Comparison of ENCODE assay signal across 8 cellular contexts in the genomic region with DNA sequence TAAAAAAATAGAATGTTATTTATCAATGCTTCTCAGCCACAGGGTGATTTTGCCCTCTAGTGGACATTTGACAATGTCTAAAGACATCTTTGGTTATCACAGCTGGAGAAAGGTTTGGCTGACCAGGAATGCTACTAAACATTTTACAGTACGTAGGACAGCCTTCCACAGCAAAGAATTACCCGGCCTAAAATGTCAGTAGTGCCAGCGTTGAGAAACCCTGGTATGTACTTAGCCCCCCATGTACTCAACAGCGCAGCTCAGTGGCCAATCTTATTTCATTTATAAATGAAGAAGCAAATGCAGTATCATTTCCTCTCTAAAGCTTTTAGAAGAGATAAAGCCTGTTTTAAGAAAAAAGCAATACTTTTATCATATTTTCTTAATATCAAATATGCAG. TPM values are rescaled to one million over a fixed set of nuclear protein-coding genes. Genes with fewer than 3 reads are reported as not detected.
A peak's percentile ranks its signal among the peaks of the same experiment; 100 is the strongest.
DNase-seq lines count a peak whose midpoint lies in the region; ATAC-seq, FAIRE-seq and TF ChIP-seq lines count a peak whose summit lies in the region.

No MANE protein-coding gene starts in this region.

- peak in 1 of 2 donors; percentile 31 for ATAC-seq in right cardiac atrium
- ATAC-seq in HG03439 (IDR thresholded peaks at IDR 0.05; ENCODE audit: unreplicated experiment) = no peak
- no peak for ATAC-seq in HG03571 (IDR thresholded peaks at IDR 0.05; ENCODE audit: unreplicated experiment)

- peaks cover 3% of the 10 kb centered on the region for H3K36me3 Mint-ChIP-seq in activated naive CD8-positive, alpha-beta T cell

- no peak overlapping the region for H3K4me3 ChIP-seq in right cardiac atrium (ENCODE audit: low read length)

- intact Hi-C loops in right cardiac atrium (cut with DNase I) = loop anchor here in 3 of 4 donors (10.0 kb wide), 3 partner anchors 54 to 676 kb away; no protein-coding TSS in a partner anchor

- peak overlapping the region; percentile 35 for H3K27ac Mint-ChIP-seq in activated naive CD8-positive, alpha-beta T cell

- no peaks in the 10 kb centered on the region for H3K27me3 ChIP-seq in right cardiac atrium (ENCODE audit: control insufficient read depth, insufficient read depth)

- peak; percentile 60 for DNase-seq in AG08395 (ENCODE audit: low spot score)
- DNase-seq in GM12892 (ENCODE audit: insufficient read length) = no peak
- peak; percentile 59 for DNase-seq in NOMO-1 treated with dmso at 0.1 percent for 144 hours (lab: John Stamatoyannopoulos, UW; ENCODE audit: unreplicated experiment)
- no peak for DNase-seq in right cardiac atrium
- DNase-seq in stimulated activated CD4-positive, alpha-beta T cell treated with anti-CD3 and anti-CD28 coated beads, Interleukin-2, amount 100 ng/mL, for 24 hours = peak; percentile 30 to 48

- peak overlapping the region; percentile 13 for H3K27ac ChIP-seq in right cardiac atrium (ENCODE audit: low read length)

- H3K4me1 ChIP-seq in right cardiac atrium (ENCODE audit: control insufficient read depth, insufficient read depth, low read length) = peaks cover 12% of the 10 kb centered on the region

- H3K4me1 Mint-ChIP-seq in activated naive CD8-positive, alpha-beta T cell (ENCODE audit: low read depth) = peaks cover 63% of the 10 kb centered on the region

- H3K27me3 Mint-ChIP-seq in activated naive CD8-positive, alpha-beta T cell = no peaks in the 10 kb centered on the region

- 12% methylated on average over 4 of the region's 4 CpGs for WGBS in right cardiac atrium

- no peaks in the 10 kb centered on the region for H3K9me3 ChIP-seq in right cardiac atrium (ENCODE audit: control insufficient read depth, low read length)

- FAIRE-seq in GM12892 (lab: Jason Lieb, UNC) = peak; percentile 57

- TF ChIP-seq POLR2A in GM12892 (IDR thresholded peaks at IDR 0.05; ENCODE audit: low read depth, low read length) = no peak

- H3K4me3 Mint-ChIP-seq in activated naive CD8-positive, alpha-beta T cell = no peak overlapping the region

- no peaks in the 10 kb centered on the region for H3K9me3 Mint-ChIP-seq in activated naive CD8-positive, alpha-beta T cell (ENCODE audit: low read depth)

RNA-seq across cellular contexts. Expression of a gene that starts 5.8 kb away (rescaled TPM):
- 43.0 TPM for polyA plus RNA-seq in GM12892 (2012; ENCODE audit: missing spikeins)
- 100 to 1,000 TPM in 1 of 4 donors, 10 to 100 TPM in 3; 85.6 to 105 (median 96.0) TPM for total RNA-seq in right cardiac atrium
- 79.4 TPM for polyA plus RNA-seq in right cardiac atrium

RNA-seq across cellular contexts. Expression of a gene that starts 57.0 kb away (rescaled TPM):
- 121 TPM for polyA plus RNA-seq in GM12892 (2012; ENCODE audit: missing spikeins)
- total RNA-seq in right cardiac atrium = 100 to 1,000 TPM; 224 to 275 (median 253) TPM
- 77.4 TPM for polyA plus RNA-seq in right cardiac atrium

Comparison
In these comparisons a context has a peak if more than half of its experiments do, and no peak if none do; other contexts are left out.
1. DNase-seq: peak in AG08395 (single experiment), NOMO-1 treated with dmso at 0.1 percent for 144 hours (single experiment) and stimulated activated CD4-positive, alpha-beta T cell treated with anti-CD3 and anti-CD28 coated beads, Interleukin-2, amount 100 ng/mL, for 24 hours (2 of 2); none in GM12892 (single experiment) and right cardiac atrium (0 of 3).